ENCODE assay signal across 8 cellular contexts in the genomic region with DNA sequence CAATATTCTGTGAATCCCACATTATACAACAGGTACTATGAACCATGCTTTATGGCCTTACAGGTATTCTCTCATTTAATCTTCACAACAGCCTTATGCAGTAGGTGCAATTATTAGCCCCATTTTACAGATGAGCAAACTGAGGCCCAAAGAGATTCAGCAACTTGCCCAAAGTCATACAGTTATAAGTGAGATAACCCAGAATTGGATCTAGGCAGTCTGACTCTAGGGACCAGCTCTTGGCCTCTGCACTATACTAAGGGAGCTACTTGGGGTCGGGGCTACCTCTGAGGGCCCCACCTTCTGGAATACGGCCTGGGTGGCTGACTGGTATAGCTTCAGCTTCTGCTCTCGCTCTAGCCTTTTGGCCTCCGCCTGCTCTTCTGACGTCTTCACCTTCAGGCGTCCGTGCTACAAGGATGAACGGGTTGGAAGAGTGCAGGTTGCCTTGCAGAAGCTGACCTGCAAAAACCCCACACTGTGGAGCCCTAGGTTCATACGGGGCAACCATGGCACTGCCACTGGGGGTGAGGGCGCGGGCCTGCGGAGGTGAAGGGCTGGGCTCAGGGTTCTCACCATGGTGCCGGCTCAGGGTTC. TPM values are rescaled to one million over a fixed set of nuclear protein-coding genes. Genes with fewer than 3 reads are reported as not detected.
A peak's percentile ranks its signal among the peaks of the same experiment; 100 is the strongest.
DNase-seq lines count a peak whose midpoint lies in the region; TF ChIP-seq lines count a peak whose summit lies in the region.

No MANE protein-coding gene starts in this region.

- peak overlapping the region; percentile 94 for H3K4me3 Mint-ChIP-seq in type B pancreatic cell

- H3K79me2 ChIP-seq in ACC112 (ENCODE audit: control insufficient read depth, insufficient read depth, low read length, unreplicated experiment), result no peaks in the 10 kb centered on the region

- H3K27ac ChIP-seq in ACC112 (ENCODE audit: low read depth, low read length), result no peak overlapping the region; the same call in 1 of the 2 replicates
- peak overlapping the region; percentile 98 for H3K27ac ChIP-seq in angular gyrus (ENCODE audit: low read depth, low read length)
- H3K27ac ChIP-seq in liver (ENCODE audit: low read depth in 1 of 2, low read length in 2 of 2), result peak overlapping the region; percentile 92 to 96

- TF ChIP-seq CTCF in HFF-Myc (IDR thresholded peaks at IDR 0.05; ENCODE audit: low read depth, low read length, missing control alignments) (no peak), liver (IDR thresholded peaks at IDR 0.05; ENCODE audit: low read depth, low read length, missing input control) (no peak), type B pancreatic cell (conservative IDR thresholded peaks at IDR 0.05) (no peak)

- no peaks in the 10 kb centered on the region for H3K27me3 Mint-ChIP-seq in type B pancreatic cell

- no peak for TF ChIP-seq RAD21 in liver (IDR thresholded peaks at IDR 0.05)

- H3K9ac ChIP-seq in liver (ENCODE audit: low read depth in 1 of 2, low read length in 2 of 2), result peak overlapping the region in 1 of 2 donors; percentile 48

- peaks cover 12% of the 10 kb centered on the region for H3K4me1 Mint-ChIP-seq in type B pancreatic cell (ENCODE audit: unreplicated experiment)

- peaks cover 4% of the 10 kb centered on the region for H3K36me3 Mint-ChIP-seq in type B pancreatic cell

- 20% methylated on average over 13 of the region's 13 CpGs for WGBS in liver

- H3K27me3 ChIP-seq in ACC112 (ENCODE audit: insufficient read depth, low read length), result no peaks in the 10 kb centered on the region
- no peaks in the 10 kb centered on the region for H3K27me3 ChIP-seq in liver (ENCODE audit: control insufficient read depth in 4 of 4, insufficient read depth in 4 of 4, low read length in 3 of 4)

- H3K27ac Mint-ChIP-seq in type B pancreatic cell, result peak overlapping the region; percentile 79

- DNase-seq in HFF-Myc (ENCODE audit: extremely low read depth, low read depth) (no peak), type B pancreatic cell (ENCODE audit: extremely low spot score, unreplicated experiment) (no peak), T1000 (lab: John Stamatoyannopoulos, UW) (no peak)
- DNase-seq in activated CD4-positive, alpha-beta T cell treated with anti-CD3 and anti-CD28 coated beads, Interleukin-2, amount 50 U/mL, for 48 hours, result no peak
- no peak for DNase-seq in stimulated activated naive CD4-positive, alpha-beta T cell treated with Interleukin-2 at 50 U/mL for 16 hours (lab: John Stamatoyannopoulos, UW)

- H2AFZ ChIP-seq in ACC112 (ENCODE audit: low read length, unreplicated experiment), result no peak overlapping the region

- H3K9me3 ChIP-seq in liver (ENCODE audit: control insufficient read depth in 4 of 4, low read length in 3 of 4), result no peaks in the 10 kb centered on the region

- H3K9me3 Mint-ChIP-seq in type B pancreatic cell, result no peaks in the 10 kb centered on the region

- H3K4me1 ChIP-seq in ACC112 (ENCODE audit: control insufficient read depth, insufficient read depth, low read length, unreplicated experiment), result peaks cover 4% of the 10 kb centered on the region
- H3K4me1 ChIP-seq in liver (ENCODE audit: control insufficient read depth in 4 of 4, insufficient read depth in 4 of 4, low read length in 3 of 4), result peaks cover 1 to 19% (median 5%) of the 10 kb centered on the region in 4 donors

- no peaks in the 10 kb centered on the region for H3K36me3 ChIP-seq in ACC112 (ENCODE audit: insufficient read depth, low read length)
- peaks cover 0 to 34% (median 9%) of the 10 kb centered on the region in 4 donors for H3K36me3 ChIP-seq in liver (ENCODE audit: control insufficient read depth in 4 of 4, insufficient read depth in 3 of 4, low read depth in 1 of 4, low read length in 3 of 4)

- peak overlapping the region; percentile 84 for H3K4me3 ChIP-seq in ACC112 (ENCODE audit: low read depth, low read length)
- peak overlapping the region; percentile 89 for H3K4me3 ChIP-seq in HFF-Myc (replicated peaks; ENCODE audit: low read depth, low read length)
- peak overlapping the region; percentile 59 to 87 (median 82) for H3K4me3 ChIP-seq in liver (ENCODE audit: low read depth in 1 of 3, low read length in 3 of 3)

TF ChIP-seq in liver, 16 proteins besides CTCF, POLR2A, EP300 and RAD21:
- no peak for TF ChIP-seq SP1 (IDR thresholded peaks at IDR 0.05)
- TF ChIP-seq GABPA (IDR thresholded peaks at IDR 0.05 in 1 of 2, conservative IDR thresholded peaks at IDR 0.05 in 1 of 2), result no peak
- no peak for TF ChIP-seq FOXA2 (IDR thresholded peaks at IDR 0.05)
- TF ChIP-seq, protein P1, sequence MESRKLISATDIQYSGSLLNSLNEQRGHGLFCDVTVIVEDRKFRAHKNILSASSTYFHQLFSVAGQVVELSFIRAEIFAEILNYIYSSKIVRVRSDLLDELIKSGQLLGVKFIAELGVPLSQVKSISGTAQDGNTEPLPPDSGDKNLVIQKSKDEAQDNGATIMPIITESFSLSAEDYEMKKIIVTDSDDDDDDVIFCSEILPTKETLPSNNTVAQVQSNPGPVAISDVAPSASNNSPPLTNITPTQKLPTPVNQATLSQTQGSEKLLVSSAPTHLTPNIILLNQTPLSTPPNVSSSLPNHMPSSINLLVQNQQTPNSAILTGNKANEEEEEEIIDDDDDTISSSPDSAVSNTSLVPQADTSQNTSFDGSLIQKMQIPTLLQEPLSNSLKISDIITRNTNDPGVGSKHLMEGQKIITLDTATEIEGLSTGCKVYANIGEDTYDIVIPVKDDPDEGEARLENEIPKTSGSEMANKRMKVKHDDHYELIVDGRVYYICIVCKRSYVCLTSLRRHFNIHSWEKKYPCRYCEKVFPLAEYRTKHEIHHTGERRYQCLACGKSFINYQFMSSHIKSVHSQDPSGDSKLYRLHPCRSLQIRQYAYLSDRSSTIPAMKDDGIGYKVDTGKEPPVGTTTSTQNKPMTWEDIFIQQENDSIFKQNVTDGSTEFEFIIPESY (IDR thresholded peaks at IDR 0.05), result no peak
- no peak for TF ChIP-seq TAF1 (conservative IDR thresholded peaks at IDR 0.05)
- no peak for TF ChIP-seq FOXA1 (IDR thresholded peaks at IDR 0.05)
- no peak for TF ChIP-seq NR2F2 (IDR thresholded peaks at IDR 0.05)
- TF ChIP-seq, protein P2, sequence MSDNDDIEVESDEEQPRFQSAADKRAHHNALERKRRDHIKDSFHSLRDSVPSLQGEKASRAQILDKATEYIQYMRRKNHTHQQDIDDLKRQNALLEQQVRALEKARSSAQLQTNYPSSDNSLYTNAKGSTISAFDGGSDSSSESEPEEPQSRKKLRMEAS (IDR thresholded peaks at IDR 0.05), result no peak
- TF ChIP-seq HNF4A (conservative IDR thresholded peaks at IDR 0.05), result no peak
- TF ChIP-seq, protein P3, sequence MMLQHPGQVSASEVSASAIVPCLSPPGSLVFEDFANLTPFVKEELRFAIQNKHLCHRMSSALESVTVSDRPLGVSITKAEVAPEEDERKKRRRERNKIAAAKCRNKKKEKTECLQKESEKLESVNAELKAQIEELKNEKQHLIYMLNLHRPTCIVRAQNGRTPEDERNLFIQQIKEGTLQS (IDR thresholded peaks at IDR 0.05), result no peak
- TF ChIP-seq, protein P4, sequence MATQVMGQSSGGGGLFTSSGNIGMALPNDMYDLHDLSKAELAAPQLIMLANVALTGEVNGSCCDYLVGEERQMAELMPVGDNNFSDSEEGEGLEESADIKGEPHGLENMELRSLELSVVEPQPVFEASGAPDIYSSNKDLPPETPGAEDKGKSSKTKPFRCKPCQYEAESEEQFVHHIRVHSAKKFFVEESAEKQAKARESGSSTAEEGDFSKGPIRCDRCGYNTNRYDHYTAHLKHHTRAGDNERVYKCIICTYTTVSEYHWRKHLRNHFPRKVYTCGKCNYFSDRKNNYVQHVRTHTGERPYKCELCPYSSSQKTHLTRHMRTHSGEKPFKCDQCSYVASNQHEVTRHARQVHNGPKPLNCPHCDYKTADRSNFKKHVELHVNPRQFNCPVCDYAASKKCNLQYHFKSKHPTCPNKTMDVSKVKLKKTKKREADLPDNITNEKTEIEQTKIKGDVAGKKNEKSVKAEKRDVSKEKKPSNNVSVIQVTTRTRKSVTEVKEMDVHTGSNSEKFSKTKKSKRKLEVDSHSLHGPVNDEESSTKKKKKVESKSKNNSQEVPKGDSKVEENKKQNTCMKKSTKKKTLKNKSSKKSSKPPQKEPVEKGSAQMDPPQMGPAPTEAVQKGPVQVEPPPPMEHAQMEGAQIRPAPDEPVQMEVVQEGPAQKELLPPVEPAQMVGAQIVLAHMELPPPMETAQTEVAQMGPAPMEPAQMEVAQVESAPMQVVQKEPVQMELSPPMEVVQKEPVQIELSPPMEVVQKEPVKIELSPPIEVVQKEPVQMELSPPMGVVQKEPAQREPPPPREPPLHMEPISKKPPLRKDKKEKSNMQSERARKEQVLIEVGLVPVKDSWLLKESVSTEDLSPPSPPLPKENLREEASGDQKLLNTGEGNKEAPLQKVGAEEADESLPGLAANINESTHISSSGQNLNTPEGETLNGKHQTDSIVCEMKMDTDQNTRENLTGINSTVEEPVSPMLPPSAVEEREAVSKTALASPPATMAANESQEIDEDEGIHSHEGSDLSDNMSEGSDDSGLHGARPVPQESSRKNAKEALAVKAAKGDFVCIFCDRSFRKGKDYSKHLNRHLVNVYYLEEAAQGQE (IDR thresholded peaks at IDR 0.05), result no peak
TF ChIP-seq in liver: peak in this region for 0.

RNA-seq across cellular contexts. Expression of a gene that starts 0.8 kb away (rescaled TPM):
- total RNA-seq in liver (10 to 100 TPM in 1 of 2 donors, 1 to 10 TPM in 1; 7.5 to 19.7 TPM), type B pancreatic cell (ENCODE audit: low replicate concordance) (31.1 and 39.2 TPM in 2 replicates)
- 10 to 100 TPM; 11.7 to 14.7 TPM for polyA plus RNA-seq in liver

RNA-seq across cellular contexts. Expression of a gene that starts 7.7 kb away (rescaled TPM):
- total RNA-seq in liver (1 to 10 TPM; 1.1 to 1.5 TPM), type B pancreatic cell (ENCODE audit: low replicate concordance) (10.1 and 16.6 TPM in 2 replicates)
- polyA plus RNA-seq in liver, result under 1 TPM; 0.28 to 0.39 TPM

RNA-seq across cellular contexts. Expression of a gene that starts 28.2 kb away (rescaled TPM):
- total RNA-seq in liver, result 10 to 100 TPM; 23.5 to 25.1 TPM
- 10 to 100 TPM; 14.4 to 24.3 TPM for polyA plus RNA-seq in liver
- total RNA-seq in type B pancreatic cell (ENCODE audit: low replicate concordance), result 41.0 and 58.6 TPM in 2 replicates

RNA-seq across cellular contexts. Expression of a gene that starts 28.9 kb away (rescaled TPM):
- total RNA-seq in liver, result 10 to 100 TPM; 30.3 to 84.9 TPM
- 10 to 100 TPM; 40.3 to 60.1 TPM for polyA plus RNA-seq in liver
- 31.4 and 32.9 TPM in 2 replicates for total RNA-seq in type B pancreatic cell (ENCODE audit: low replicate concordance)

RNA-seq across cellular contexts. Expression of a gene that starts 29.0 kb away (rescaled TPM):
- total RNA-seq in liver, result 10 to 100 TPM; 12.3 to 18.2 TPM
- polyA plus RNA-seq in liver, result 1 to 10 TPM; 3.8 to 7.1 TPM
- 26.2 and 33.9 TPM in 2 replicates for total RNA-seq in type B pancreatic cell (ENCODE audit: low replicate concordance)
